ENCODE assay signal across 1 cellular context in the genomic region with DNA sequence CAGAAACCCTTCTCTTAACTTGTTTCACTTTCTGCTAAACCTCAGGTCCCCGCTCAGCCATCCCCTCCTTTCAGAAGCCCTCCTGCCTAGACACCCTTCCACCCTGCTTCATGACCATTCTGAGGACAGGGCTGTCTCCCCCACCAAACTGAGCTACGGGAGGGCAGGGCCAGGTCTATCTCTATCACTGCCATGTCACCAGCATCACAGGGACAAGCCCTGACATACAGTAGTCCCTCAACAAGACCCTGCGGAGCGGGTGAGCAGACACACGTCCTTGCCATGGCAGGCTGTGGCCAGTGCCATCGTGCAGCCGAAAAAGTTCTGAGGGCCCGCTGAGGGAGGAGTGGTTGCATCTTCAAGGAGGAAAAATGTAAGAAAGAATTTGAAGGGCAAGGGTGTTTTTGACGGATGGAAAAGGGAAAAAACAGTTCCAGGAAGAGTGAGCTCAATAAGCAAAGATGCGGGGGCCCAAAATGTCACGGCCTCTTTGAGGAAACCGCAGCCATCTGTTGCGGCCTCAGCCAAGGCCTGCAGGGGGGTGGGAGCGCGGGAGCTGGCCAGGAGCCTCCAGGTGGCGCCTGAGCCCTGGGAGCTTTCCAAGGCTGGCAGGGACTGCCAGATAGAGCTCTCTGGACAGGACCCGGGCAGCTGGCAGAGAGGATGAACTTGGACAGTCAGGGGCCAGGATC.
TF ChIP-seq lines count a peak whose summit lies in the region.

No MANE protein-coding gene starts in this region.

TF ChIP-seq in HEK293, 187 proteins besides CTCF, POLR2A, EP300 and RAD21 (continued from another document):
- TF ChIP-seq ZNF514 (tag by site-specific recombination; IDR thresholded peaks at IDR 0.05) = no peak
- TF ChIP-seq, protein P1, sequence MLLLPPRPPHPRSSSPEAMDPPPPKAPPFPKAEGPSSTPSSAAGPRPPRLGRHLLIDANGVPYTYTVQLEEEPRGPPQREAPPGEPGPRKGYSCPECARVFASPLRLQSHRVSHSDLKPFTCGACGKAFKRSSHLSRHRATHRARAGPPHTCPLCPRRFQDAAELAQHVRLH (tag by site-specific recombination; IDR thresholded peaks at IDR 0.05) = no peak
- TF ChIP-seq GLIS2 (tag by site-specific recombination; IDR thresholded peaks at IDR 0.05) = peak; percentile 23; the same call in 1 of the 2 replicates
- TF ChIP-seq ZNF692 (tag by site-specific recombination; IDR thresholded peaks at IDR 0.05) = 0 out of 2 replicates have a peak, but pooled peaks have one; percentile 28
- TF ChIP-seq ZNF169 (tag by site-specific recombination; IDR thresholded peaks at IDR 0.05) = no peak
- TF ChIP-seq, protein P2, sequence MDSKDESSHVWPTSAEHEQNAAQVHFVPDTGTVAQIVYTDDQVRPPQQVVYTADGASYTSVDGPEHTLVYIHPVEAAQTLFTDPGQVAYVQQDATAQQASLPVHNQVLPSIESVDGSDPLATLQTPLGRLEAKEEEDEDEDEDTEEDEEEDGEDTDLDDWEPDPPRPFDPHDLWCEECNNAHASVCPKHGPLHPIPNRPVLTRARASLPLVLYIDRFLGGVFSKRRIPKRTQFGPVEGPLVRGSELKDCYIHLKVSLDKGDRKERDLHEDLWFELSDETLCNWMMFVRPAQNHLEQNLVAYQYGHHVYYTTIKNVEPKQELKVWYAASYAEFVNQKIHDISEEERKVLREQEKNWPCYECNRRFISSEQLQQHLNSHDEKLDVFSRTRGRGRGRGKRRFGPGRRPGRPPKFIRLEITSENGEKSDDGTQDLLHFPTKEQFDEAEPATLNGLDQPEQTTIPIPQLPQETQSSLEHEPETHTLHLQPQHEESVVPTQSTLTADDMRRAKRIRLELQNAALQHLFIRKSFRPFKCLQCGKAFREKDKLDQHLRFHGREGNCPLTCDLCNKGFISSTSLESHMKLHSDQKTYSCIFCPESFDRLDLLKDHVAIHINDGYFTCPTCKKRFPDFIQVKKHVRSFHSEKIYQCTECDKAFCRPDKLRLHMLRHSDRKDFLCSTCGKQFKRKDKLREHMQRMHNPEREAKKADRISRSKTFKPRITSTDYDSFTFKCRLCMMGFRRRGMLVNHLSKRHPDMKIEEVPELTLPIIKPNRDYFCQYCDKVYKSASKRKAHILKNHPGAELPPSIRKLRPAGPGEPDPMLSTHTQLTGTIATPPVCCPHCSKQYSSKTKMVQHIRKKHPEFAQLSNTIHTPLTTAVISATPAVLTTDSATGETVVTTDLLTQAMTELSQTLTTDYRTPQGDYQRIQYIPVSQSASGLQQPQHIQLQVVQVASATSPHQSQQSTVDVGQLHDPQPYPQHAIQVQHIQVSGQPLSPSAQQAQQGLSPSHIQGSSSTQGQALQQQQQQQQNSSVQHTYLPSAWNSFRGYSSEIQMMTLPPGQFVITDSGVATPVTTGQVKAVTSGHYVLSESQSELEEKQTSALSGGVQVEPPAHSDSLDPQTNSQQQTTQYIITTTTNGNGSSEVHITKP (tag by site-specific recombination; IDR thresholded peaks at IDR 0.05) = peak; percentile 69
- TF ChIP-seq GLIS1 (tag by site-specific recombination; IDR thresholded peaks at IDR 0.05) = peak; percentile 55
- TF ChIP-seq ZNF629 (tag by site-specific recombination; IDR thresholded peaks at IDR 0.05) = no peak
- TF ChIP-seq ZNF623 (tag by site-specific recombination; IDR thresholded peaks at IDR 0.05) = no peak
- no peak for TF ChIP-seq ZNF394 (tag by site-specific recombination; IDR thresholded peaks at IDR 0.05; ENCODE audit: borderline replicate concordance)
- TF ChIP-seq SCRT2 (tag by site-specific recombination; IDR thresholded peaks at IDR 0.05) = peak; percentile 93
- TF ChIP-seq PRDM1 (tag by site-specific recombination; IDR thresholded peaks at IDR 0.05) = no peak
- TF ChIP-seq SP3 (tag by site-specific recombination; IDR thresholded peaks at IDR 0.05) = no peak
- peak; percentile 77 for TF ChIP-seq SCRT1 (tag by site-specific recombination; IDR thresholded peaks at IDR 0.05; ENCODE audit: borderline replicate concordance)
- TF ChIP-seq, protein P3, sequence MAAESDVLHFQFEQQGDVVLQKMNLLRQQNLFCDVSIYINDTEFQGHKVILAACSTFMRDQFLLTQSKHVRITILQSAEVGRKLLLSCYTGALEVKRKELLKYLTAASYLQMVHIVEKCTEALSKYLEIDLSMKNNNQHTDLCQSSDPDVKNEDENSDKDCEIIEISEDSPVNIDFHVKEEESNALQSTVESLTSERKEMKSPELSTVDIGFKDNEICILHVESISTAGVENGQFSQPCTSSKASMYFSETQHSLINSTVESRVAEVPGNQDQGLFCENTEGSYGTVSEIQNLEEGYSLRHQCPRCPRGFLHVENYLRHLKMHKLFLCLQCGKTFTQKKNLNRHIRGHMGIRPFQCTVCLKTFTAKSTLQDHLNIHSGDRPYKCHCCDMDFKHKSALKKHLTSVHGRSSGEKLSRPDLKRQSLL (tag by site-specific recombination; IDR thresholded peaks at IDR 0.05) = peak; percentile 99
- TF ChIP-seq, protein P4, sequence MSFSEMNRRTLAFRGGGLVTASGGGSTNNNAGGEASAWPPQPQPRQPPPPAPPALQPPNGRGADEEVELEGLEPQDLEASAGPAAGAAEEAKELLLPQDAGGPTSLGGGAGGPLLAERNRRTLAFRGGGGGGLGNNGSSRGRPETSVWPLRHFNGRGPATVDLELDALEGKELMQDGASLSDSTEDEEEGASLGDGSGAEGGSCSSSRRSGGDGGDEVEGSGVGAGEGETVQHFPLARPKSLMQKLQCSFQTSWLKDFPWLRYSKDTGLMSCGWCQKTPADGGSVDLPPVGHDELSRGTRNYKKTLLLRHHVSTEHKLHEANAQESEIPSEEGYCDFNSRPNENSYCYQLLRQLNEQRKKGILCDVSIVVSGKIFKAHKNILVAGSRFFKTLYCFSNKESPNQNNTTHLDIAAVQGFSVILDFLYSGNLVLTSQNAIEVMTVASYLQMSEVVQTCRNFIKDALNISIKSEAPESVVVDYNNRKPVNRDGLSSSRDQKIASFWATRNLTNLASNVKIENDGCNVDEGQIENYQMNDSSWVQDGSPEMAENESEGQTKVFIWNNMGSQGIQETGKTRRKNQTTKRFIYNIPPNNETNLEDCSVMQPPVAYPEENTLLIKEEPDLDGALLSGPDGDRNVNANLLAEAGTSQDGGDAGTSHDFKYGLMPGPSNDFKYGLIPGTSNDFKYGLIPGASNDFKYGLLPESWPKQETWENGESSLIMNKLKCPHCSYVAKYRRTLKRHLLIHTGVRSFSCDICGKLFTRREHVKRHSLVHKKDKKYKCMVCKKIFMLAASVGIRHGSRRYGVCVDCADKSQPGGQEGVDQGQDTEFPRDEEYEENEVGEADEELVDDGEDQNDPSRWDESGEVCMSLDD (tag by site-specific recombination; IDR thresholded peaks at IDR 0.05) = no peak
- no peak for TF ChIP-seq KLF1 (tag by site-specific recombination; IDR thresholded peaks at IDR 0.05)
- TF ChIP-seq ZBTB48 (tag by site-specific recombination; IDR thresholded peaks at IDR 0.05) = no peak
- peak; percentile 62; the same call in 1 of the 2 replicates for TF ChIP-seq ZSCAN30 (tag by site-specific recombination; IDR thresholded peaks at IDR 0.05)
- no peak for TF ChIP-seq SETDB1 (IDR thresholded peaks at IDR 0.05; ENCODE audit: insufficient read length, low read length)
- peak; percentile 25; the same call in 1 of the 2 replicates for TF ChIP-seq ZNF654 (tag by site-specific recombination; IDR thresholded peaks at IDR 0.05; ENCODE audit: low read depth)
- no peak for TF ChIP-seq ZNF560 (tag by site-specific recombination; IDR thresholded peaks at IDR 0.05; ENCODE audit: borderline replicate concordance)
- no peak for TF ChIP-seq ZNF155 (tag by site-specific recombination; IDR thresholded peaks at IDR 0.05)
